Comparison of ENCODE assay signal across 1 cellular context in genomic region chr4:185357733-185358440, GRCh38.
TF ChIP-seq lines count a peak whose summit lies in the region.

No MANE protein-coding gene starts in this region.

TF ChIP-seq in SK-N-SH, 30 proteins besides CTCF, POLR2A, EP300 and RAD21:
- TF ChIP-seq YY1 (IDR thresholded peaks at IDR 0.05; ENCODE audit: low read depth) (no peak), RXRA (IDR thresholded peaks at IDR 0.05; ENCODE audit: borderline replicate concordance, low read depth) (no peak), USF1 (IDR thresholded peaks at IDR 0.05; ENCODE audit: borderline replicate concordance, low read depth) (no peak), GABPA (IDR thresholded peaks at IDR 0.05; ENCODE audit: low read depth) (no peak), EZH2phosphoT487 (IDR thresholded peaks at IDR 0.05; ENCODE audit: borderline replicate concordance, low read depth) (no peak), GATA2 (CRISPR knock-in tag; IDR thresholded peaks at IDR 0.05) (no peak), RFX5 (IDR thresholded peaks at IDR 0.05; ENCODE audit: low read length) (no peak), FOXM1 (IDR thresholded peaks at IDR 0.05; ENCODE audit: low read depth) (no peak), PBX3 (IDR thresholded peaks at IDR 0.05) (no peak), TAF1 (IDR thresholded peaks at IDR 0.05; ENCODE audit: borderline replicate concordance, low read depth, low read length) (no peak), MEF2A (IDR thresholded peaks at IDR 0.05; ENCODE audit: borderline replicate concordance, low read depth) (no peak), CHD2 (IDR thresholded peaks at IDR 0.05; ENCODE audit: low read length, partially characterized antibody) (no peak), ZBTB33 (IDR thresholded peaks at IDR 0.05; ENCODE audit: borderline replicate concordance, low read depth) (no peak), SIN3A (IDR thresholded peaks at IDR 0.05; ENCODE audit: borderline replicate concordance, low read depth, low read length) (no peak), TCF12 (IDR thresholded peaks at IDR 0.05) (no peak), POLR2AphosphoS5 (IDR thresholded peaks at IDR 0.05; ENCODE audit: low read depth, low read length) (no peak)
- TF ChIP-seq, protein P1, sequence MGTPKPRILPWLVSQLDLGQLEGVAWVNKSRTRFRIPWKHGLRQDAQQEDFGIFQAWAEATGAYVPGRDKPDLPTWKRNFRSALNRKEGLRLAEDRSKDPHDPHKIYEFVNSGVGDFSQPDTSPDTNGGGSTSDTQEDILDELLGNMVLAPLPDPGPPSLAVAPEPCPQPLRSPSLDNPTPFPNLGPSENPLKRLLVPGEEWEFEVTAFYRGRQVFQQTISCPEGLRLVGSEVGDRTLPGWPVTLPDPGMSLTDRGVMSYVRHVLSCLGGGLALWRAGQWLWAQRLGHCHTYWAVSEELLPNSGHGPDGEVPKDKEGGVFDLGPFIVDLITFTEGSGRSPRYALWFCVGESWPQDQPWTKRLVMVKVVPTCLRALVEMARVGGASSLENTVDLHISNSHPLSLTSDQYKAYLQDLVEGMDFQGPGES (IDR thresholded peaks at IDR 0.05; ENCODE audit: low read depth, low read length) = no peak
- TF ChIP-seq, protein P2, sequence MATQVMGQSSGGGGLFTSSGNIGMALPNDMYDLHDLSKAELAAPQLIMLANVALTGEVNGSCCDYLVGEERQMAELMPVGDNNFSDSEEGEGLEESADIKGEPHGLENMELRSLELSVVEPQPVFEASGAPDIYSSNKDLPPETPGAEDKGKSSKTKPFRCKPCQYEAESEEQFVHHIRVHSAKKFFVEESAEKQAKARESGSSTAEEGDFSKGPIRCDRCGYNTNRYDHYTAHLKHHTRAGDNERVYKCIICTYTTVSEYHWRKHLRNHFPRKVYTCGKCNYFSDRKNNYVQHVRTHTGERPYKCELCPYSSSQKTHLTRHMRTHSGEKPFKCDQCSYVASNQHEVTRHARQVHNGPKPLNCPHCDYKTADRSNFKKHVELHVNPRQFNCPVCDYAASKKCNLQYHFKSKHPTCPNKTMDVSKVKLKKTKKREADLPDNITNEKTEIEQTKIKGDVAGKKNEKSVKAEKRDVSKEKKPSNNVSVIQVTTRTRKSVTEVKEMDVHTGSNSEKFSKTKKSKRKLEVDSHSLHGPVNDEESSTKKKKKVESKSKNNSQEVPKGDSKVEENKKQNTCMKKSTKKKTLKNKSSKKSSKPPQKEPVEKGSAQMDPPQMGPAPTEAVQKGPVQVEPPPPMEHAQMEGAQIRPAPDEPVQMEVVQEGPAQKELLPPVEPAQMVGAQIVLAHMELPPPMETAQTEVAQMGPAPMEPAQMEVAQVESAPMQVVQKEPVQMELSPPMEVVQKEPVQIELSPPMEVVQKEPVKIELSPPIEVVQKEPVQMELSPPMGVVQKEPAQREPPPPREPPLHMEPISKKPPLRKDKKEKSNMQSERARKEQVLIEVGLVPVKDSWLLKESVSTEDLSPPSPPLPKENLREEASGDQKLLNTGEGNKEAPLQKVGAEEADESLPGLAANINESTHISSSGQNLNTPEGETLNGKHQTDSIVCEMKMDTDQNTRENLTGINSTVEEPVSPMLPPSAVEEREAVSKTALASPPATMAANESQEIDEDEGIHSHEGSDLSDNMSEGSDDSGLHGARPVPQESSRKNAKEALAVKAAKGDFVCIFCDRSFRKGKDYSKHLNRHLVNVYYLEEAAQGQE (IDR thresholded peaks at IDR 0.05; ENCODE audit: low read depth, low read length) = no peak
